8 cellular contexts compared by ENCODE assay signal in genomic region chr1:119885903-119886783, GRCh38. TPM values are rescaled to one million over a fixed set of nuclear protein-coding genes. Genes with fewer than 3 reads are reported as not detected.
A peak's percentile ranks its signal among the peaks of the same experiment; 100 is the strongest.
DNase-seq lines count a peak whose midpoint lies in the region; ATAC-seq and TF ChIP-seq lines count a peak whose summit lies in the region.

No MANE protein-coding gene starts in this region.

- TF ChIP-seq CTCF in PC-3 (conservative IDR thresholded peaks at IDR 0.05; ENCODE audit: low read depth, low read length) (peak; percentile 94), foreskin keratinocyte (conservative IDR thresholded peaks at IDR 0.05) (peak; percentile 77)

- POLR2A ChIA-PET in PC-3 (lab: Charles Lee; ENCODE audit: unreplicated experiment) = no interaction called here

- no peaks in the 10 kb centered on the region for H3K4me1 ChIP-seq in PC-3 (ENCODE audit: insufficient read depth, low read length)
- no peaks in the 10 kb centered on the region for H3K4me1 ChIP-seq in foreskin keratinocyte

- H3F3A ChIP-seq in PC-3 (ENCODE audit: low read length, unreplicated experiment) = no peaks in the 10 kb centered on the region

- intact Hi-C loops in PC-3 (cut with micrococcal nuclease) = no loop called here

- BruUV-seq in PC-3 (replicated peaks; lab: Mats Ljungman, UMichigan) = no TSS peak

- no peak overlapping the region for H3K4me3 ChIP-seq in PC-3 (ENCODE audit: low read length)

- ATAC-seq in PC-3 (peak; percentile 86), foreskin keratinocyte (peak; percentile 74), HG02610 (IDR thresholded peaks at IDR 0.05; ENCODE audit: unreplicated experiment) (no peak), GM19035 (IDR thresholded peaks at IDR 0.05; ENCODE audit: unreplicated experiment) (no peak)

- H3K27me3 ChIP-seq in PC-3 (ENCODE audit: low read length) (no peaks in the 10 kb centered on the region), foreskin keratinocyte (peaks cover 36% of the 10 kb centered on the region)

- DNase-seq in Ammon's horn (ENCODE audit: low spot score) = peak; percentile 18
- peak; percentile 29 for DNase-seq in GM19240 (ENCODE audit: insufficient read length, low spot score)
- peak; percentile 80 for DNase-seq in PC-3
- DNase-seq in activated T-cell treated with anti-CD3 and anti-CD28 coated beads, Interleukin-2, amount 50 U/mL, for 48 hours = peak; percentile 76 to 78
- peak in 1 of 2 donors; percentile 33 for DNase-seq in foreskin keratinocyte
- DNase-seq in renal cortical epithelial cell (ENCODE audit: low read depth) = peak; percentile 11

- no peaks in the 10 kb centered on the region for H4K20me1 ChIP-seq in PC-3 (ENCODE audit: low read length)

- H3K9ac ChIP-seq in PC-3 (ENCODE audit: low read length) = no peak overlapping the region

- CTCF ChIA-PET in PC-3 (lab: Charles Lee) = no interaction called here

- H3K4me2 ChIP-seq in PC-3 (ENCODE audit: low read length) = no peak overlapping the region

- no peak overlapping the region for H3K27ac ChIP-seq in PC-3 (ENCODE audit: low read length)
- H3K27ac ChIP-seq in foreskin keratinocyte = no peak overlapping the region

- H3K79me2 ChIP-seq in PC-3 (ENCODE audit: low read length) = no peaks in the 10 kb centered on the region

- H3K36me3 ChIP-seq in PC-3 (ENCODE audit: low read depth, low read length) = no peaks in the 10 kb centered on the region

- H3K9me2 ChIP-seq in PC-3 (replicated peaks; ENCODE audit: low read length) = no peaks in the 10 kb centered on the region

- peak overlapping the region; percentile 43; the same call in 1 of the 2 replicates for H2AFZ ChIP-seq in PC-3 (ENCODE audit: low read length)

- no peaks in the 10 kb centered on the region for H3K9me3 ChIP-seq in PC-3 (ENCODE audit: low read length)

RNA-seq across cellular contexts. Expression of gene ADAM30, which starts 10.2 kb away (rescaled TPM):
- total RNA-seq in PC-3 (2014; rRNA removed) = not detected in 2 replicates
- not detected in 2 replicates for total RNA-seq in foreskin keratinocyte
- not detected in 2 replicates for polyA plus RNA-seq in foreskin keratinocyte
- not detected in 2 replicates for total RNA-seq in renal cortical epithelial cell

Comparison
In these comparisons a context has a peak if more than half of its experiments do, and no peak if none do; other contexts are left out.
1. ATAC-seq: peak in PC-3 (single experiment) and foreskin keratinocyte (single experiment); none in HG02610 (single experiment) and GM19035 (single experiment).